In genomic region chr16:29673501-29673900, GRCh38 we compare ENCODE assay signal across 16 cellular contexts. TPM values are rescaled to one million over a fixed set of nuclear protein-coding genes. Genes with fewer than 3 reads are reported as not detected.
DNase-seq lines count a peak whose midpoint lies in the region; ATAC-seq, FAIRE-seq and TF ChIP-seq lines count a peak whose summit lies in the region.
"Had no signal": no experiment of that assay in that cellular context is flagged by ENCODE, and none has a peak within 500 bp of the region (broad histone marks: within the 10 kb centered on the region; RNA-seq: fewer than 3 reads in every experiment).

No MANE protein-coding gene starts in this region.

- H3K9me3 Mint-ChIP-seq in natural killer cell (no peaks in the 10 kb centered on the region), endothelial cell (ENCODE audit: unreplicated experiment) (no peaks in the 10 kb centered on the region)
- H3K9me3 Mint-ChIP-seq in natural killer cell treated with Interleukin-12 subunit alpha and Interleukin-12 subunit beta and Interleukin-15 and Interleukin-18, amount 100 ng/mL, for 72 hours: no peaks in the 10 kb centered on the region
- no peaks in the 10 kb centered on the region for H3K9me3 Mint-ChIP-seq in naive thymus-derived CD4-positive, alpha-beta T cell
- no peaks in the 10 kb centered on the region for H3K9me3 Mint-ChIP-seq in stimulated activated effector memory CD8-positive, alpha-beta T cell treated with anti-CD3 and anti-CD28 coated beads, Interleukin-12 subunit alpha, Interleukin-12 subunit beta, amount 100 ng/mL, for 72 hours
- H3K9me3 Mint-ChIP-seq: GM23338 had no signal

- no peak for FAIRE-seq in K562 (lab: Jason Lieb, UNC)
- FAIRE-seq: A549, D721Med had no signal

- H3K27ac ChIP-seq in K562 (ENCODE audit: extremely low read depth, low read depth, low read length): peak overlapping the region; percentile 56; the same call in 2 of the 3 replicates
- H3K27ac ChIP-seq in naive thymus-derived CD4-positive, alpha-beta T cell (ENCODE audit: low read depth, low read length): no peak overlapping the region
- H3K27ac ChIP-seq: A549, PC-9 had no signal

- H3K4me1 ChIP-seq in K562 (replicated peaks in 1 of 2; ENCODE audit: control insufficient read depth in 2 of 2, insufficient read depth in 2 of 2, low read length in 2 of 2): peaks cover 11 to 34% of the 10 kb centered on the region in 2 experiments
- H3K4me1 ChIP-seq in naive thymus-derived CD4-positive, alpha-beta T cell (ENCODE audit: control insufficient read depth in 2 of 2, insufficient read depth in 2 of 2, low read length in 2 of 2): peaks cover 0 to under 1% of the 10 kb centered on the region in 2 donors

- no peak overlapping the region for H3K4me3 Mint-ChIP-seq in natural killer cell
- no peak overlapping the region for H3K4me3 Mint-ChIP-seq in natural killer cell treated with Interleukin-12 subunit alpha and Interleukin-12 subunit beta and Interleukin-15 and Interleukin-18, amount 100 ng/mL, for 72 hours
- H3K4me3 Mint-ChIP-seq in naive thymus-derived CD4-positive, alpha-beta T cell: no peak overlapping the region
- no peak overlapping the region for H3K4me3 Mint-ChIP-seq in endothelial cell (ENCODE audit: unreplicated experiment)
- H3K4me3 Mint-ChIP-seq in stimulated activated effector memory CD8-positive, alpha-beta T cell treated with anti-CD3 and anti-CD28 coated beads, Interleukin-12 subunit alpha, Interleukin-12 subunit beta, amount 100 ng/mL, for 72 hours: no peak overlapping the region
- H3K4me3 Mint-ChIP-seq: GM23338 had no signal

- DNase-seq in natural killer cell (no peak), K562 (ENCODE audit: extremely low read depth in 1 of 4, low spot score in 3 of 4) (no peak), endothelial cell (ENCODE audit: low spot score) (no peak)
- no peak for DNase-seq in natural killer cell treated with Interleukin-12 subunit alpha and Interleukin-12 subunit beta and Interleukin-15 and Interleukin-18, amount 100 ng/mL, for 72 hours (ENCODE audit: low spot score)
- no peak for DNase-seq in naive thymus-derived CD4-positive, alpha-beta T cell
- DNase-seq in NK-92 treated with Interleukin-12 subunit alpha and Interleukin-12 subunit beta, amount 100 ng/mL, for 24 hours (lab: John Stamatoyannopoulos, UW): no peak
- no peak for DNase-seq in stimulated activated effector memory CD8-positive, alpha-beta T cell treated with anti-CD3 and anti-CD28 coated beads, Interleukin-12 subunit alpha, Interleukin-12 subunit beta, amount 100 ng/mL, for 72 hours (ENCODE audit: low spot score in 2 of 2)
- DNase-seq: KG1, NCI-H1694, NCI-H2107, NCI-H526 treated with DMSO at 0.1 percent for 48 hours, PC-9 had no signal

- no TSS peak for BruUV-seq in K562 (replicated peaks; lab: Mats Ljungman, UMichigan)

- H3K4me1 Mint-ChIP-seq in natural killer cell: peaks cover 15 to 43% of the 10 kb centered on the region in 2 donors
- peaks cover 6 to 14% of the 10 kb centered on the region in 2 donors for H3K4me1 Mint-ChIP-seq in natural killer cell treated with Interleukin-12 subunit alpha and Interleukin-12 subunit beta and Interleukin-15 and Interleukin-18, amount 100 ng/mL, for 72 hours (ENCODE audit: low read depth in 2 of 2)
- peaks cover 8 to 35% (median 19%) of the 10 kb centered on the region in 7 donors for H3K4me1 Mint-ChIP-seq in naive thymus-derived CD4-positive, alpha-beta T cell
- peaks cover 4% of the 10 kb centered on the region for H3K4me1 Mint-ChIP-seq in endothelial cell (ENCODE audit: unreplicated experiment)
- H3K4me1 Mint-ChIP-seq in stimulated activated effector memory CD8-positive, alpha-beta T cell treated with anti-CD3 and anti-CD28 coated beads, Interleukin-12 subunit alpha, Interleukin-12 subunit beta, amount 100 ng/mL, for 72 hours: peaks cover 28% of the 10 kb centered on the region

- in situ Hi-C loops in K562 (cut with MboI): no loop called here

- CTCF ChIA-PET in K562 (lab: Yijun Ruan, JAX; ENCODE audit: low intra/inter-chr PET ratio): no interaction called here
- CTCF ChIA-PET in naive thymus-derived CD4-positive, alpha-beta T cell (lab: Charles Lee): interaction anchor here (1.2 kb wide), 1 partner anchor 27 kb away, joined by 3 read pairs; no protein-coding TSS in a partner anchor

- H3K9me3 ChIP-seq in K562 (replicated peaks; ENCODE audit: control insufficient read depth, insufficient read depth, low read depth, low read length): no peaks in the 10 kb centered on the region
- no peaks in the 10 kb centered on the region for H3K9me3 ChIP-seq in naive thymus-derived CD4-positive, alpha-beta T cell (ENCODE audit: control insufficient read depth in 2 of 3, low read length in 3 of 3)
- H3K9me3 ChIP-seq: A549 had no signal

- WGBS in K562 (ENCODE audit: insufficient coverage, low coverage, missing lambda C conversion rate): 82% methylated on average over 6 of the region's 6 CpGs

- H3K27me3 Mint-ChIP-seq in natural killer cell (ENCODE audit: low read depth in 2 of 2) (no peaks in the 10 kb centered on the region), endothelial cell (ENCODE audit: unreplicated experiment) (no peaks in the 10 kb centered on the region)
- no peaks in the 10 kb centered on the region for H3K27me3 Mint-ChIP-seq in natural killer cell treated with Interleukin-12 subunit alpha and Interleukin-12 subunit beta and Interleukin-15 and Interleukin-18, amount 100 ng/mL, for 72 hours
- H3K27me3 Mint-ChIP-seq in naive thymus-derived CD4-positive, alpha-beta T cell: no peaks in the 10 kb centered on the region

- no peaks in the 10 kb centered on the region for H3K36me3 Mint-ChIP-seq in natural killer cell
- no peaks in the 10 kb centered on the region for H3K36me3 Mint-ChIP-seq in natural killer cell treated with Interleukin-12 subunit alpha and Interleukin-12 subunit beta and Interleukin-15 and Interleukin-18, amount 100 ng/mL, for 72 hours
- peaks cover 0 to 9% (median 3%) of the 10 kb centered on the region in 5 donors for H3K36me3 Mint-ChIP-seq in naive thymus-derived CD4-positive, alpha-beta T cell
- no peaks in the 10 kb centered on the region for H3K36me3 Mint-ChIP-seq in endothelial cell (ENCODE audit: low read depth, unreplicated experiment)
- H3K36me3 Mint-ChIP-seq in stimulated activated effector memory CD8-positive, alpha-beta T cell treated with anti-CD3 and anti-CD28 coated beads, Interleukin-12 subunit alpha, Interleukin-12 subunit beta, amount 100 ng/mL, for 72 hours: peaks cover 48% of the 10 kb centered on the region

- no peaks in the 10 kb centered on the region for H3K9me1 ChIP-seq in K562 (ENCODE audit: control insufficient read depth, insufficient read depth, low read length)

- peak overlapping the region; percentile 62 to 84 for H3K27ac Mint-ChIP-seq in natural killer cell
- peak overlapping the region in 1 of 2 donors; percentile 81 for H3K27ac Mint-ChIP-seq in natural killer cell treated with Interleukin-12 subunit alpha and Interleukin-12 subunit beta and Interleukin-15 and Interleukin-18, amount 100 ng/mL, for 72 hours
- H3K27ac Mint-ChIP-seq in naive thymus-derived CD4-positive, alpha-beta T cell: peak overlapping the region in 6 of 9 donors; percentile 14 to 85 (median 52)
- H3K27ac Mint-ChIP-seq in endothelial cell (ENCODE audit: unreplicated experiment): no peak overlapping the region
- no peak overlapping the region for H3K27ac Mint-ChIP-seq in stimulated activated effector memory CD8-positive, alpha-beta T cell treated with anti-CD3 and anti-CD28 coated beads, Interleukin-12 subunit alpha, Interleukin-12 subunit beta, amount 100 ng/mL, for 72 hours

- POLR2A ChIA-PET in K562 (lab: Yijun Ruan, JAX): interaction anchor here (1.0 to 2.4 kb wide), 5 partner anchors 8 to 129 kb away, joined by 3 to 12 read pairs (median 4); partner anchors contain the start of gene SPN
- POLR2A ChIA-PET in naive thymus-derived CD4-positive, alpha-beta T cell (lab: Charles Lee): interaction anchor here (0.7 to 4.1 kb wide), 5 partner anchors 7 to 379 kb away, joined by 3 to 16 read pairs (median 3); partner anchors contain the start of gene SPN

- peaks cover 20% of the 10 kb centered on the region; the same call in 1 of the 3 replicates for H3K36me3 ChIP-seq in K562 (ENCODE audit: control insufficient read depth, insufficient read depth, low read length)
- H3K36me3 ChIP-seq in naive thymus-derived CD4-positive, alpha-beta T cell (ENCODE audit: control insufficient read depth in 2 of 3, insufficient read depth in 3 of 3, low read length in 3 of 3): peaks cover 0 to 9% (median 0%) of the 10 kb centered on the region in 3 experiments

- no peaks in the 10 kb centered on the region for H4K20me1 ChIP-seq in K562 (replicated peaks; ENCODE audit: control insufficient read depth, insufficient read depth, low read length)

- intact Hi-C loops in natural killer cell (cut with micrococcal nuclease) (no loop called here), K562 (cut with micrococcal nuclease) (no loop called here)
- intact Hi-C loops in naive thymus-derived CD4-positive, alpha-beta T cell (cut with micrococcal nuclease): no loop called here

- no peak for TF ChIP-seq EP300 in K562 (IDR thresholded peaks at IDR 0.05; ENCODE audit: low read length)

- TF ChIP-seq CTCF in natural killer cell (IDR thresholded peaks at IDR 0.05) (no peak), K562 (IDR thresholded peaks at IDR 0.05 in 2 of 3, conservative IDR thresholded peaks at IDR 0.05 in 1 of 3; ENCODE audit: insufficient read depth in 2 of 3, low read depth in 1 of 3, low read length in 3 of 3) (no peak), endothelial cell (IDR thresholded peaks at IDR 0.05; ENCODE audit: unreplicated experiment) (no peak)

- no peak overlapping the region for H2AFZ ChIP-seq in K562 (ENCODE audit: low read depth, low read length)
- H2AFZ ChIP-seq: GM23338, PC-9 had no signal

- H3K4me2 ChIP-seq in K562 (ENCODE audit: insufficient read depth, low read length): no peak overlapping the region
- H3K4me2 ChIP-seq: A549, GM23338, PC-9 had no signal

- TF ChIP-seq POLR2A in K562 (conservative IDR thresholded peaks at IDR 0.05): 0 out of 2 replicates have a peak, but pooled peaks have one; percentile 25

- H3K79me2 ChIP-seq in K562 (ENCODE audit: control insufficient read depth, insufficient read depth, low read length): peaks cover 29% of the 10 kb centered on the region

- H3K4me3 ChIP-seq in K562: no peak overlapping the region
- no peak overlapping the region for H3K4me3 ChIP-seq in naive thymus-derived CD4-positive, alpha-beta T cell (ENCODE audit: low read length)
- H3K4me3 ChIP-seq: A549, GM23338, PC-9 had no signal

- H3K27me3 ChIP-seq in K562 (ENCODE audit: control insufficient read depth in 2 of 2, insufficient read depth in 2 of 2, low read length in 2 of 2): no peaks in the 10 kb centered on the region; a peak in 1 of 5 replicates
- H3K27me3 ChIP-seq in naive thymus-derived CD4-positive, alpha-beta T cell (ENCODE audit: control insufficient read depth in 2 of 2, insufficient read depth in 2 of 2, low read length in 2 of 2): no peaks in the 10 kb centered on the region

- TF ChIP-seq RAD21 in K562 (CRISPR knock-in tag; conservative IDR thresholded peaks at IDR 0.05 in 1 of 2, IDR thresholded peaks at IDR 0.05 in 1 of 2): no peak

- H3K9ac ChIP-seq in K562 (ENCODE audit: insufficient read depth in 1 of 2, low read depth in 2 of 2, low read length in 2 of 2): peak overlapping the region in 1 of 2 experiments; percentile 62; a peak in 2 of 4 replicates

- no peak for ATAC-seq in natural killer cell
- no peak for ATAC-seq in natural killer cell treated with Interleukin-12 subunit alpha and Interleukin-12 subunit beta and Interleukin-15 and Interleukin-18, amount 100 ng/mL, for 72 hours
- no peak for ATAC-seq in K562
- ATAC-seq in naive thymus-derived CD4-positive, alpha-beta T cell: no peak
- ATAC-seq in HG02588 (IDR thresholded peaks at IDR 0.05; ENCODE audit: unreplicated experiment): no peak
- ATAC-seq in stimulated activated effector memory CD8-positive, alpha-beta T cell treated with anti-CD3 and anti-CD28 coated beads, Interleukin-12 subunit alpha, Interleukin-12 subunit beta, amount 100 ng/mL, for 72 hours: no peak
- ATAC-seq: A549, GM23338 had no signal

RNA-seq across cellular contexts. Expression of gene QPRT, which starts 5.5 kb away (rescaled TPM):
- 1 to 10 TPM; 2.5 to 6.3 (median 4.7) TPM for total RNA-seq in natural killer cell
- 1 to 10 TPM; 3.3 to 5.6 TPM for total RNA-seq in natural killer cell treated with Interleukin-12 subunit alpha and Interleukin-12 subunit beta and Interleukin-15 and Interleukin-18, amount 100 ng/mL, for 72 hours
- total RNA-seq in K562 (2011; cell fraction: chromatin; rRNA removed; ENCODE audit: low replicate concordance): 45.6 and 86.1 TPM in 2 replicates
- total RNA-seq in K562 (2011; cell fraction: nucleolus; rRNA removed): 57.9 and 68.0 TPM in 2 replicates
- total RNA-seq in K562 (2011; cell fraction: nucleoplasm; rRNA removed): 66.3 and 114 TPM in 2 replicates
- 112 and 115 TPM in 2 replicates for total RNA-seq in K562 (2014; rRNA removed)
- total RNA-seq in K562 (2014; rRNA removed; fragmentation: Illumina TruSeq; extraction: Trizol): 37.3 and 39.2 TPM in 2 replicates
- total RNA-seq in K562 (2015; rRNA removed; fragmentation: Illumina TruSeq; extraction: Trizol): 72.8 and 76.7 TPM in 2 replicates
- total RNA-seq in K562 (2021): 80.7 and 86.5 TPM in 2 replicates
- 38.9 and 73.1 TPM in 2 replicates for polyA plus RNA-seq in K562 (2011; rRNA removed)
- 79.6 and 90.5 TPM in 2 replicates for polyA plus RNA-seq in K562 (2011; cell fraction: cytosol; rRNA removed)
- 56.0 and 57.6 TPM in 2 replicates for polyA plus RNA-seq in K562 (2011; cell fraction: nucleus; rRNA removed)
- polyA plus RNA-seq in K562 (2012): 120 and 164 TPM in 2 replicates
- polyA plus RNA-seq in K562 (2014; fragmentation: Illumina TruSeq; extraction: Trizol): 64.1 and 72.4 TPM in 2 replicates
- polyA plus RNA-seq in K562 (2014; fragmentation: Nextera tagmentation; extraction: Ambion mirVana): 10 to 100 TPM in 1 of 2 experiments, 1 to 10 TPM in 1; 7.7 to 10.8 TPM
- 64.3 and 68.8 TPM in 2 replicates for polyA plus RNA-seq in K562 (2014; rRNA removed)
- polyA minus RNA-seq in K562 (2011; rRNA and poly(A)+ RNA removed): 37.4 and 44.7 TPM in 2 replicates
- polyA minus RNA-seq in K562 (2011; cell fraction: cytosol; rRNA and poly(A)+ RNA removed): 56.5 and 107 TPM in 2 replicates
- polyA minus RNA-seq in K562 (2011; cell fraction: nucleus; rRNA and poly(A)+ RNA removed): 12.7 and 19.0 TPM in 2 replicates
- total RNA-seq in naive thymus-derived CD4-positive, alpha-beta T cell: 1 to 10 TPM in 3 of 5 experiments, under 1 TPM in 2; 0.57 to 6.5 (median 1.4) TPM
- under 1 TPM; 0.54 to 0.66 TPM for polyA plus RNA-seq in naive thymus-derived CD4-positive, alpha-beta T cell
- total RNA-seq in endothelial cell (ENCODE audit: unreplicated experiment): 30.4 TPM

RNA-seq across cellular contexts. Expression of gene SPN, which starts 10.5 kb away (rescaled TPM):
- total RNA-seq in natural killer cell (100 to 1,000 TPM; 373 to 439 (median 435) TPM), K562 (2014; rRNA removed) (75.4 and 91.8 TPM in 2 replicates), K562 (2014; rRNA removed; fragmentation: Illumina TruSeq; extraction: Trizol) (80.6 and 85.0 TPM in 2 replicates), K562 (2015; rRNA removed; fragmentation: Illumina TruSeq; extraction: Trizol) (110 and 114 TPM in 2 replicates), K562 (2021) (202 and 225 TPM in 2 replicates), endothelial cell (ENCODE audit: unreplicated experiment) (1.5 TPM)
- total RNA-seq in natural killer cell treated with Interleukin-12 subunit alpha and Interleukin-12 subunit beta and Interleukin-15 and Interleukin-18, amount 100 ng/mL, for 72 hours: 100 to 1,000 TPM; 111 to 132 TPM
- total RNA-seq in K562 (2011; cell fraction: chromatin; rRNA removed; ENCODE audit: low replicate concordance): 97.4 and 224 TPM in 2 replicates
- total RNA-seq in K562 (2011; cell fraction: nucleolus; rRNA removed): 129 and 166 TPM in 2 replicates
- 142 and 171 TPM in 2 replicates for total RNA-seq in K562 (2011; cell fraction: nucleoplasm; rRNA removed)
- polyA plus RNA-seq in K562 (2011; rRNA removed) (56.7 and 114 TPM in 2 replicates), K562 (2014; fragmentation: Illumina TruSeq; extraction: Trizol) (174 and 221 TPM in 2 replicates), K562 (2014; fragmentation: Nextera tagmentation; extraction: Ambion mirVana) (10 to 100 TPM; 24.3 to 34.3 TPM), K562 (2014; rRNA removed) (74.2 and 79.4 TPM in 2 replicates)
- 56.3 and 107 TPM in 2 replicates for polyA plus RNA-seq in K562 (2011; cell fraction: cytosol; rRNA removed)
- 80.5 and 114 TPM in 2 replicates for polyA plus RNA-seq in K562 (2011; cell fraction: nucleus; rRNA removed)
- polyA plus RNA-seq in K562 (2012): 152 and 220 TPM in 2 replicates
- polyA minus RNA-seq in K562 (2011; rRNA and poly(A)+ RNA removed): 64.6 and 73.0 TPM in 2 replicates
- 66.4 and 80.3 TPM in 2 replicates for polyA minus RNA-seq in K562 (2011; cell fraction: cytosol; rRNA and poly(A)+ RNA removed)
- 15.9 and 30.7 TPM in 2 replicates for polyA minus RNA-seq in K562 (2011; cell fraction: nucleus; rRNA and poly(A)+ RNA removed)
- total RNA-seq in naive thymus-derived CD4-positive, alpha-beta T cell: 100 to 1,000 TPM in 4 of 5 experiments, 10 to 100 TPM in 1; 79.5 to 333 (median 124) TPM
- 100 to 1,000 TPM in 1 of 2 donors, 10 to 100 TPM in 1; 96.0 to 183 TPM for polyA plus RNA-seq in naive thymus-derived CD4-positive, alpha-beta T cell

Comparison
In these comparisons a context has a peak if more than half of its experiments do, and no peak if none do; other contexts are left out.
1. H3K27ac Mint-ChIP-seq: peak in natural killer cell (2 of 2) and naive thymus-derived CD4-positive, alpha-beta T cell (6 of 9); none in endothelial cell (single experiment) and stimulated activated effector memory CD8-positive, alpha-beta T cell treated with anti-CD3 and anti-CD28 coated beads, Interleukin-12 subunit alpha, Interleukin-12 subunit beta, amount 100 ng/mL, for 72 hours (single experiment).
2. RNA of gene SPN, which starts 10.5 kb away (total RNA-seq): 373 to 439 TPM in natural killer cell, 111 to 132 TPM in natural killer cell treated with Interleukin-12 subunit alpha and Interleukin-12 subunit beta and Interleukin-15 and Interleukin-18, amount 100 ng/mL, for 72 hours, 79.5 to 333 TPM in naive thymus-derived CD4-positive, alpha-beta T cell and 75.4 to 225 TPM in K562; 1.5 TPM in endothelial cell (single experiment); every median in the first group is over 10 times any median in the second.